In genomic region chr16:88638323-88639230, GRCh38 we compare ENCODE assay signal across 1 cellular context.
TF ChIP-seq lines count a peak whose summit lies in the region.

IL17C (plus strand) TSS chr16:88638572; CDS start chr16:88638642, 70 bp downstream.

TF ChIP-seq in K562, 482 proteins besides CTCF, POLR2A, EP300 and RAD21 (continued from another document):
- TF ChIP-seq, protein P1, sequence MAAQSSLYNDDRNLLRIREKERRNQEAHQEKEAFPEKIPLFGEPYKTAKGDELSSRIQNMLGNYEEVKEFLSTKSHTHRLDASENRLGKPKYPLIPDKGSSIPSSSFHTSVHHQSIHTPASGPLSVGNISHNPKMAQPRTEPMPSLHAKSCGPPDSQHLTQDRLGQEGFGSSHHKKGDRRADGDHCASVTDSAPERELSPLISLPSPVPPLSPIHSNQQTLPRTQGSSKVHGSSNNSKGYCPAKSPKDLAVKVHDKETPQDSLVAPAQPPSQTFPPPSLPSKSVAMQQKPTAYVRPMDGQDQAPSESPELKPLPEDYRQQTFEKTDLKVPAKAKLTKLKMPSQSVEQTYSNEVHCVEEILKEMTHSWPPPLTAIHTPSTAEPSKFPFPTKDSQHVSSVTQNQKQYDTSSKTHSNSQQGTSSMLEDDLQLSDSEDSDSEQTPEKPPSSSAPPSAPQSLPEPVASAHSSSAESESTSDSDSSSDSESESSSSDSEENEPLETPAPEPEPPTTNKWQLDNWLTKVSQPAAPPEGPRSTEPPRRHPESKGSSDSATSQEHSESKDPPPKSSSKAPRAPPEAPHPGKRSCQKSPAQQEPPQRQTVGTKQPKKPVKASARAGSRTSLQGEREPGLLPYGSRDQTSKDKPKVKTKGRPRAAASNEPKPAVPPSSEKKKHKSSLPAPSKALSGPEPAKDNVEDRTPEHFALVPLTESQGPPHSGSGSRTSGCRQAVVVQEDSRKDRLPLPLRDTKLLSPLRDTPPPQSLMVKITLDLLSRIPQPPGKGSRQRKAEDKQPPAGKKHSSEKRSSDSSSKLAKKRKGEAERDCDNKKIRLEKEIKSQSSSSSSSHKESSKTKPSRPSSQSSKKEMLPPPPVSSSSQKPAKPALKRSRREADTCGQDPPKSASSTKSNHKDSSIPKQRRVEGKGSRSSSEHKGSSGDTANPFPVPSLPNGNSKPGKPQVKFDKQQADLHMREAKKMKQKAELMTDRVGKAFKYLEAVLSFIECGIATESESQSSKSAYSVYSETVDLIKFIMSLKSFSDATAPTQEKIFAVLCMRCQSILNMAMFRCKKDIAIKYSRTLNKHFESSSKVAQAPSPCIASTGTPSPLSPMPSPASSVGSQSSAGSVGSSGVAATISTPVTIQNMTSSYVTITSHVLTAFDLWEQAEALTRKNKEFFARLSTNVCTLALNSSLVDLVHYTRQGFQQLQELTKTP (IDR thresholded peaks at IDR 0.05; ENCODE audit: low read depth in 1 of 2, partially characterized antibody in 2 of 2): no peak
- 0 out of 2 replicates have a peak, but pooled peaks have one; percentile 53 for TF ChIP-seq ZEB2 (IDR thresholded peaks at IDR 0.05)
- TF ChIP-seq TCFL5 (CRISPR knock-in tag; conservative IDR thresholded peaks at IDR 0.05): no peak
- TF ChIP-seq, protein P2, sequence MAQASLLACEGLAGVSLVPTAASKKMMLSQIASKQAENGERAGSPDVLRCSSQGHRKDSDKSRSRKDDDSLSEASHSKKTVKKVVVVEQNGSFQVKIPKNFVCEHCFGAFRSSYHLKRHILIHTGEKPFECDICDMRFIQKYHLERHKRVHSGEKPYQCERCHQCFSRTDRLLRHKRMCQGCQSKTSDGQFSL (CRISPR knock-in tag; IDR thresholded peaks at IDR 0.05): peak; percentile 91
- TF ChIP-seq, protein P2 (tag; IDR thresholded peaks at IDR 0.05): no peak
- no peak for TF ChIP-seq LCOR (CRISPR knock-in tag; IDR thresholded peaks at IDR 0.05)
